ENCODE assay signal across 16 cellular contexts in genomic region chr1:74748962-74749361, GRCh38.
DNase-seq lines count a peak whose midpoint lies in the region; ATAC-seq and TF ChIP-seq lines count a peak whose summit lies in the region.
"Had no signal": no experiment of that assay in that cellular context is flagged by ENCODE, and none has a peak within 500 bp of the region (broad histone marks: within the 10 kb centered on the region; RNA-seq: fewer than 3 reads in every experiment).

No MANE protein-coding gene starts in this region.

- TF ChIP-seq CTCF in 22Rv1 (IDR thresholded peaks at IDR 0.05), result no peak

- ATAC-seq in GM18867 (IDR thresholded peaks at IDR 0.05; ENCODE audit: unreplicated experiment), result peak; percentile 80
- ATAC-seq in HG02759 (IDR thresholded peaks at IDR 0.05; ENCODE audit: unreplicated experiment), result peak; percentile 90
- peak; percentile 74 for ATAC-seq in HG03442 (IDR thresholded peaks at IDR 0.05; ENCODE audit: unreplicated experiment)
- ATAC-seq: mucosa of descending colon had no signal

- DNase-seq in NCI-H187 treated with DMSO at 0.1 percent for 48 hours (lab: John Stamatoyannopoulos, UW) (no peak), COR-L47 (lab: John Stamatoyannopoulos, UW) (no peak), cerebellar nuclear complex (lab: John Stamatoyannopoulos, UW) (no peak), medulla oblongata (ENCODE audit: extremely low spot score) (no peak)
- DNase-seq: activated CD4-positive, alpha-beta T cell treated with anti-CD3 and anti-CD28 coated beads, Interleukin-2, amount 50 U/mL, for 48 hours; head of caudate nucleus; KBM-7; mucosa of descending colon; NCI-H1436; NCI-H345; SJCRH30; T-helper 9 cell had no signal

- H3K27ac ChIP-seq in 22Rv1, result peak overlapping the region; percentile 39
- H3K27ac ChIP-seq: SJCRH30 had no signal
